Comparison of ENCODE assay signal across 1 cellular context in genomic region chr3:12981631-12982265, GRCh38.
TF ChIP-seq lines count a peak whose summit lies in the region.

No MANE protein-coding gene starts in this region.

TF ChIP-seq in GM12878, 131 proteins besides CTCF, POLR2A, EP300 and RAD21 (continued from another document):
- TF ChIP-seq STAT1 (conservative IDR thresholded peaks at IDR 0.05) (no peak), MEF2B (IDR thresholded peaks at IDR 0.05; ENCODE audit: partially characterized antibody, poor library complexity, severe bottlenecking) (no peak)
